18 cellular contexts compared by ENCODE assay signal in the genomic region with DNA sequence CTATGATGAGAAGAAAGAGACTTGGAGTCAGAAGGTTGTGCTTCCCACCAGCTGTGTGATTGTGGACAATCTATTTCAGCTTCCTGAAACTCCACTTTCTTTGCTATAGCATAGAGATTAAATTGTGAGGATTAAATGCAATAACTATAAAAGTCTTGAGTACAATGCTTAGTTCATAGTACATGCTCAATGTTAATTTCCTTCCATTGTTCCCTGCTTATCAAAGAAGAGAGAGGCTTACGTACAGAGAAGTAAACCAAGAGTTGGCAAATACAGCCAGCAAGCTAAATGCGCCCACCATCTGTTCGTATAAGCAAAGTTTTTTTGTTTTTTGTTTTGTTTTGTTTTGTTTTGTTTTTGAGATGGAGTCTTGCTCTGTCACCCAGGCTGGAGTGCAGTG.
A peak's percentile ranks its signal among the peaks of the same experiment; 100 is the strongest.
DNase-seq lines count a peak whose midpoint lies in the region; ATAC-seq and TF ChIP-seq lines count a peak whose summit lies in the region.
"Had no signal": no experiment of that assay in that cellular context is flagged by ENCODE, and none has a peak within 500 bp of the region (broad histone marks: within the 10 kb centered on the region; RNA-seq: fewer than 3 reads in every experiment).

No MANE protein-coding gene starts in this region.

- no peak overlapping the region for H3K4ac ChIP-seq in trophoblast cell (ENCODE audit: low read depth, low read length)

- TF ChIP-seq POLR2A in gastrocnemius medialis (IDR thresholded peaks at IDR 0.05), result no peak

- H4K8ac ChIP-seq in trophoblast cell (ENCODE audit: low read depth, low read length), result no peak overlapping the region

- no peak overlapping the region for H4K91ac ChIP-seq in trophoblast cell (ENCODE audit: low read depth, low read length)

- no peaks in the 10 kb centered on the region for H3K9me3 ChIP-seq in left ventricle myocardium inferior (replicated peaks)
- no peaks in the 10 kb centered on the region for H3K9me3 ChIP-seq in gastrocnemius medialis
- peaks cover 2% of the 10 kb centered on the region for H3K9me3 ChIP-seq in trophoblast cell (ENCODE audit: insufficient read depth, low read depth, low read length)
- H3K9me3 ChIP-seq: A549; BE2C; BLaER1 treated with 17β-estradiol and CSF1 and Interleukin-3, amounts not matched to agents 10 nM and 100 nM had no signal

- TF ChIP-seq CTCF in left ventricle myocardium inferior (IDR thresholded peaks at IDR 0.05; ENCODE audit: borderline replicate concordance) (no peak), gastrocnemius medialis (IDR thresholded peaks at IDR 0.05 in 4 of 5, conservative IDR thresholded peaks at IDR 0.05 in 1 of 5) (no peak)

- no peak overlapping the region for H2AFZ ChIP-seq in trophoblast cell (ENCODE audit: insufficient read depth, low read length, poor library complexity)
- H2AFZ ChIP-seq: GM23248 had no signal

- no peak overlapping the region for H3K4me2 ChIP-seq in trophoblast cell (ENCODE audit: low read length)
- H3K4me2 ChIP-seq: A549; BLaER1 treated with 17β-estradiol and CSF1 and Interleukin-3, amounts not matched to agents 10 nM and 100 nM had no signal

- no peak overlapping the region for H4K12ac ChIP-seq in trophoblast cell (ENCODE audit: low read depth, low read length)

- no peaks in the 10 kb centered on the region for H3K27me3 ChIP-seq in left ventricle myocardium inferior (ENCODE audit: low read depth)
- H3K27me3 ChIP-seq in gastrocnemius medialis, result no peaks in the 10 kb centered on the region
- H3K27me3 ChIP-seq in trophoblast cell (ENCODE audit: insufficient read depth, low read length), result no peaks in the 10 kb centered on the region
- H3K27me3 ChIP-seq: BE2C; BLaER1 treated with 17β-estradiol and CSF1 and Interleukin-3, amounts not matched to agents 10 nM and 100 nM had no signal

- H3K27ac ChIP-seq in left ventricle myocardium inferior (replicated peaks), result peak overlapping the region; percentile 35
- peak overlapping the region in 3 of 4 donors; percentile 34 to 44 (median 38) for H3K27ac ChIP-seq in gastrocnemius medialis
- H3K27ac ChIP-seq in trophoblast cell (ENCODE audit: low read depth, low read length), result no peak overlapping the region
- H3K27ac ChIP-seq: A549; BLaER1 treated with 17β-estradiol and CSF1 and Interleukin-3, amounts not matched to agents 10 nM and 100 nM; GM23248 had no signal

- no peak overlapping the region for H2BK12ac ChIP-seq in trophoblast cell (ENCODE audit: low read length)

- H2AK5ac ChIP-seq in trophoblast cell (ENCODE audit: low read length), result no peak overlapping the region

- no peak overlapping the region for H2BK120ac ChIP-seq in trophoblast cell (ENCODE audit: insufficient read depth, low read length, poor library complexity)

- DNase-seq in left ventricle myocardium inferior (no peak), Right ventricle myocardium superior (no peak), left colon (no peak), gastrocnemius medialis (no peak), trophoblast cell (no peak)
- no peak for DNase-seq in activated CD8-positive, alpha-beta memory T cell treated with anti-CD3 and anti-CD28 coated beads for 24 hours
- DNase-seq: 8988T; CD4-positive, alpha-beta T cell; CD8-positive, alpha-beta memory T cell; DMS 273 treated with DMSO at 0.1 percent for 48 hours; DMS79; GDM1; HCEC 1CT had no signal

- no peak overlapping the region for H3K9ac ChIP-seq in trophoblast cell (ENCODE audit: low read length)
- H3K9ac ChIP-seq: BLaER1 treated with 17β-estradiol and CSF1 and Interleukin-3, amounts not matched to agents 10 nM and 100 nM; GM23248 had no signal

- no CpG with 5 or more reads among the region's 3 CpGs for WGBS in trophoblast cell (ENCODE audit: extremely low coverage, insufficient coverage, insufficient read length)

- no peak overlapping the region for H3K4me3 ChIP-seq in left ventricle myocardium inferior
- H3K4me3 ChIP-seq in gastrocnemius medialis, result no peak overlapping the region
- H3K4me3 ChIP-seq in trophoblast cell (ENCODE audit: low read depth, low read length), result no peak overlapping the region
- H3K4me3 ChIP-seq: A549; BLaER1 treated with 17β-estradiol and CSF1 and Interleukin-3, amounts not matched to agents 10 nM and 100 nM; GM12878; GM23248 had no signal

- no peaks in the 10 kb centered on the region for H3K79me1 ChIP-seq in trophoblast cell (ENCODE audit: low read length)

- intact Hi-C loops in left ventricle myocardium inferior (cut with micrococcal nuclease) (no loop called here), Right ventricle myocardium superior (cut with DNase I) (no loop called here), left colon (cut with DNase I, micrococcal nuclease) (no loop called here), gastrocnemius medialis (cut with DNase I; ENCODE audit: low total_unique reads) (loop anchor here (10.0 kb wide), 1 partner anchor 480 kb away; no protein-coding TSS in a partner anchor)

- no peaks in the 10 kb centered on the region for H3K79me2 ChIP-seq in trophoblast cell (ENCODE audit: control insufficient read depth, insufficient read depth, low read length, poor library complexity)

- H3K36me3 ChIP-seq in left ventricle myocardium inferior (no peaks in the 10 kb centered on the region), gastrocnemius medialis (no peaks in the 10 kb centered on the region), trophoblast cell (ENCODE audit: control insufficient read depth in 1 of 2, insufficient read depth in 2 of 2, low read length in 2 of 2) (no peaks in the 10 kb centered on the region)
- H3K36me3 ChIP-seq: BE2C; BLaER1 treated with 17β-estradiol and CSF1 and Interleukin-3, amounts not matched to agents 10 nM and 100 nM had no signal

- H2BK5ac ChIP-seq in trophoblast cell (ENCODE audit: low read depth, low read length, poor library complexity), result no peak overlapping the region

- in situ Hi-C loops in gastrocnemius medialis (cut with MboI; ENCODE audit: low sequenced_read_pairs in 4 of 4), result no loop called here

- H3K23ac ChIP-seq in trophoblast cell (ENCODE audit: low read length), result no peak overlapping the region

- peaks cover 27% of the 10 kb centered on the region for H3K4me1 ChIP-seq in left ventricle myocardium inferior
- H3K4me1 ChIP-seq in gastrocnemius medialis, result no peaks in the 10 kb centered on the region
- no peaks in the 10 kb centered on the region for H3K4me1 ChIP-seq in trophoblast cell (ENCODE audit: control insufficient read depth in 1 of 2, insufficient read depth in 2 of 2, low read length in 2 of 2)
- H3K4me1 ChIP-seq: A549, BE2C had no signal

- no peak for ATAC-seq in Right ventricle myocardium superior (ENCODE audit: poor library complexity)
- peak; percentile 82 for ATAC-seq in left colon
- no peak for ATAC-seq in gastrocnemius medialis

- H3K14ac ChIP-seq in trophoblast cell (ENCODE audit: low read length), result no peak overlapping the region

- H3K18ac ChIP-seq in trophoblast cell (ENCODE audit: low read length), result no peak overlapping the region
